In genomic region chr5:18749716-18750271, GRCh38 we compare ENCODE assay signal across 8 cellular contexts.
DNase-seq lines count a peak whose midpoint lies in the region; ATAC-seq, FAIRE-seq and TF ChIP-seq lines count a peak whose summit lies in the region.
"Not testable (repeated sequence)": the region's sequence is repeated elsewhere in the genome, so short reads cannot be mapped to it uniquely, and the experiment has no call there.

No MANE protein-coding gene starts in this region.

- not testable (repeated sequence) for TF ChIP-seq CTCF in A549 (IDR thresholded peaks at IDR 0.05); activated B cell treated with CpG ODN at 0.5 μM for 24 hours (IDR thresholded peaks at IDR 0.05)

- H3K36me3 Mint-ChIP-seq in activated B cell treated with CpG ODN at 0.5 μM for 24 hours (ENCODE audit: low read depth), result not testable (repeated sequence)
- peaks cover 10 to 20% of the 10 kb centered on the region in 2 donors for H3K36me3 Mint-ChIP-seq in activated naive CD4-positive, alpha-beta T cell treated with anti-CD3 and anti-CD28 coated beads, Interleukin-2, amount 50 U/mL, for 72 hours

- WGBS in A549 (ENCODE audit: missing lambda C conversion rate), result 49% methylated on average over 6 of the region's 6 CpGs

- not testable (repeated sequence) for H3K4me2 ChIP-seq in A549

- not testable (repeated sequence) for H3K27ac ChIP-seq in A549

- ATAC-seq in A549, result not testable (repeated sequence)
- ATAC-seq in GM18870 (IDR thresholded peaks at IDR 0.05; ENCODE audit: unreplicated experiment) (peak; percentile 51), GM21381 (IDR thresholded peaks at IDR 0.05; ENCODE audit: unreplicated experiment) (peak; percentile 34), HG02623 (IDR thresholded peaks at IDR 0.05; ENCODE audit: unreplicated experiment) (peak; percentile 36), HG03045 (IDR thresholded peaks at IDR 0.05; ENCODE audit: unreplicated experiment) (peak; percentile 42), HG03460 (IDR thresholded peaks at IDR 0.05; ENCODE audit: unreplicated experiment) (peak; percentile 24), activated B cell treated with CpG ODN at 0.5 μM for 24 hours (ENCODE audit: low read depth) (peak; percentile 12)
- peak; percentile 46 to 66 for ATAC-seq in activated naive CD4-positive, alpha-beta T cell treated with anti-CD3 and anti-CD28 coated beads, Interleukin-2, amount 50 U/mL, for 72 hours

- POLR2A ChIA-PET in A549 (lab: Yijun Ruan, JAX), result not testable (repeated sequence)
- POLR2A ChIA-PET in activated B cell treated with CpG ODN at 0.5 μM for 24 hours (lab: Charles Lee), result interaction anchor here (0.8 kb wide), 1 partner anchor 52 kb away, joined by 3 read pairs; no protein-coding TSS in a partner anchor

- not testable (repeated sequence) for H3K4me1 ChIP-seq in A549

- intact Hi-C loops in activated B cell treated with CpG ODN at 0.5 μM for 24 hours (cut with micrococcal nuclease), result not testable (repeated sequence)

- H3K27me3 Mint-ChIP-seq in activated B cell treated with CpG ODN at 0.5 μM for 24 hours, result not testable (repeated sequence)

- not testable (repeated sequence) for DNase-seq in A549 (ENCODE audit: low read depth in 1 of 2, low spot score in 1 of 2); activated B cell treated with CpG ODN at 0.5 μM for 24 hours; activated naive CD4-positive, alpha-beta T cell treated with anti-CD3 and anti-CD28 coated beads, Interleukin-2, amount 50 U/mL, for 72 hours (ENCODE audit: low spot score in 2 of 2)

- TF ChIP-seq EP300 in A549 (IDR thresholded peaks at IDR 0.05), result not testable (repeated sequence)

- H3K9me3 Mint-ChIP-seq in activated B cell treated with CpG ODN at 0.5 μM for 24 hours, result not testable (repeated sequence)
- peaks cover 4 to 12% of the 10 kb centered on the region in 2 donors for H3K9me3 Mint-ChIP-seq in activated naive CD4-positive, alpha-beta T cell treated with anti-CD3 and anti-CD28 coated beads, Interleukin-2, amount 50 U/mL, for 72 hours

- CTCF ChIA-PET in A549 (lab: Yijun Ruan, JAX); activated B cell treated with CpG ODN at 0.5 μM for 24 hours (lab: Charles Lee): not testable (repeated sequence)

- TF ChIP-seq POLR2A in A549 (IDR thresholded peaks at IDR 0.05; ENCODE audit: low read length), result not testable (repeated sequence)

- H3K4me3 ChIP-seq in A549, result not testable (repeated sequence)

- FAIRE-seq in A549 (lab: Jason Lieb, UNC), result not testable (repeated sequence)

- H3K4me1 Mint-ChIP-seq in activated B cell treated with CpG ODN at 0.5 μM for 24 hours, result peaks cover 32% of the 10 kb centered on the region

- not testable (repeated sequence) for H3K4me3 Mint-ChIP-seq in activated B cell treated with CpG ODN at 0.5 μM for 24 hours

- not testable (repeated sequence) for TF ChIP-seq RAD21 in A549 (conservative IDR thresholded peaks at IDR 0.05 in 1 of 2, IDR thresholded peaks at IDR 0.05 in 1 of 2)

- H3K27ac Mint-ChIP-seq in activated B cell treated with CpG ODN at 0.5 μM for 24 hours; activated naive CD4-positive, alpha-beta T cell treated with anti-CD3 and anti-CD28 coated beads, Interleukin-2, amount 50 U/mL, for 72 hours: not testable (repeated sequence)

- H3K9me3 ChIP-seq in A549, result not testable (repeated sequence)

TF ChIP-seq in A549, 52 proteins besides CTCF, POLR2A, EP300 and RAD21:
- not testable (repeated sequence) for TF ChIP-seq FOSL2 (IDR thresholded peaks at IDR 0.05)
- 0 out of 2 replicates have a peak, but pooled peaks have one; percentile 28 for TF ChIP-seq FOSL2 (CRISPR knock-in tag; IDR thresholded peaks at IDR 0.05)
